8 cellular contexts compared by ENCODE assay signal in genomic region chr3:42830437-42831320, GRCh38.
A peak's percentile ranks its signal among the peaks of the same experiment; 100 is the strongest.
DNase-seq lines count a peak whose midpoint lies in the region; ATAC-seq and TF ChIP-seq lines count a peak whose summit lies in the region.

No MANE protein-coding gene starts in this region.

- peak; percentile 17 for TF ChIP-seq CTCF in GM06990 (IDR thresholded peaks at IDR 0.05; ENCODE audit: insufficient read depth, low read length, poor library complexity, severe bottlenecking)
- TF ChIP-seq CTCF in nephron (IDR thresholded peaks at IDR 0.05; ENCODE audit: unreplicated experiment in 3 of 3) = peak; percentile 51 to 57 (median 53)

- H3K27ac Mint-ChIP-seq in nephron = no peak overlapping the region

- in situ Hi-C loops in T47D (cut with HindIII; ENCODE audit: low pct_unique_long_range_greater_than_20kb, low sequenced_read_pairs) = no loop called here

- no peak for ATAC-seq in GM18858 (IDR thresholded peaks at IDR 0.05; ENCODE audit: unreplicated experiment)

- no peaks in the 10 kb centered on the region for H3K9me3 Mint-ChIP-seq in nephron

- H3K4me3 ChIP-seq in GM06990 (replicated peaks; ENCODE audit: low read depth, low read length) = no peak overlapping the region

- H3K4me3 Mint-ChIP-seq in nephron = no peak overlapping the region

- peaks cover 4% of the 10 kb centered on the region for H3K4me1 Mint-ChIP-seq in nephron

- no peaks in the 10 kb centered on the region for H3K27me3 ChIP-seq in GM06990 (replicated peaks; ENCODE audit: control insufficient read depth, insufficient read depth, low read length)

- no peak for DNase-seq in GM06990 (ENCODE audit: extremely low read depth, insufficient read length)
- peak; percentile 15 for DNase-seq in NCI-H1694 treated with DMSO at 0.1 percent for 48 hours (lab: John Stamatoyannopoulos, UW)
- DNase-seq in T47D (ENCODE audit: low read depth in 1 of 2, low spot score in 1 of 2) = peak; percentile 31 to 79
- DNase-seq in NCI-H187 (lab: John Stamatoyannopoulos, UW) = no peak
- DNase-seq in 8988T = no peak
- no peak for DNase-seq in NK-92 (lab: John Stamatoyannopoulos, UW; ENCODE audit: unreplicated experiment)

- H3K27me3 Mint-ChIP-seq in nephron (ENCODE audit: low read depth) = peaks cover 13% of the 10 kb centered on the region

- H3K36me3 ChIP-seq in GM06990 (ENCODE audit: control insufficient read depth, insufficient read depth, low read length) = no peaks in the 10 kb centered on the region

- no peaks in the 10 kb centered on the region for H3K36me3 Mint-ChIP-seq in nephron (ENCODE audit: low read depth)

Comparison
In these comparisons a context has a peak if more than half of its experiments do, and no peak if none do; other contexts are left out.
1. DNase-seq: peak in NCI-H1694 treated with DMSO at 0.1 percent for 48 hours (single experiment) and T47D (2 of 2); none in GM06990 (single experiment), NCI-H187 (0 of 2), 8988T (single experiment) and NK-92 (single experiment).